In genomic region chr6:26383624-26384417, GRCh38 we compare ENCODE assay signal across 8 cellular contexts. TPM values are rescaled to one million over a fixed set of nuclear protein-coding genes. Genes with fewer than 3 reads are reported as not detected.
DNase-seq lines count a peak whose midpoint lies in the region; ATAC-seq and TF ChIP-seq lines count a peak whose summit lies in the region.

No MANE protein-coding gene starts in this region.

- H3K27ac ChIP-seq in KOPT-K1 (ENCODE audit: low read depth, low read length, poor library complexity, severe bottlenecking) (peak overlapping the region; percentile 61), osteoblast (ENCODE audit: low read depth, low read length) (peak overlapping the region; percentile 71)

- H3K36me3 Mint-ChIP-seq in activated CD8-positive, alpha-beta T cell treated with anti-CD3 and anti-CD28 coated beads for 36 hours (ENCODE audit: low read depth) = peaks cover 14% of the 10 kb centered on the region

- H3K4me1 Mint-ChIP-seq in activated CD8-positive, alpha-beta T cell treated with anti-CD3 and anti-CD28 coated beads for 36 hours (ENCODE audit: low read depth) = peaks cover 17% of the 10 kb centered on the region

- DNase-seq in NCI-H146 (lab: John Stamatoyannopoulos, UW) (peak; percentile 22), NCI-H146 treated with DMSO at 0.1 percent for 48 hours (lab: John Stamatoyannopoulos, UW; ENCODE audit: unreplicated experiment) (no peak), fibroblast of the aortic adventitia (ENCODE audit: low read depth) (peak; percentile 47), osteoblast (ENCODE audit: insufficient read length, low spot score, missing footprints) (no peak)
- DNase-seq in activated CD8-positive, alpha-beta T cell treated with anti-CD3 and anti-CD28 coated beads for 36 hours = peak; percentile 30

- ATAC-seq in activated CD8-positive, alpha-beta T cell treated with anti-CD3 and anti-CD28 coated beads for 36 hours = peak; percentile 42
- ATAC-seq in GM19397 (IDR thresholded peaks at IDR 0.05; ENCODE audit: unreplicated experiment) (no peak), HG02759 (IDR thresholded peaks at IDR 0.05; ENCODE audit: unreplicated experiment) (no peak)

- no peaks in the 10 kb centered on the region for H3K9me3 ChIP-seq in KOPT-K1 (ENCODE audit: insufficient read depth, low read length, poor library complexity, severe bottlenecking)
- H3K9me3 ChIP-seq in osteoblast (ENCODE audit: low read depth, low read length) = no peaks in the 10 kb centered on the region

- no peaks in the 10 kb centered on the region for H3K9me3 Mint-ChIP-seq in activated CD8-positive, alpha-beta T cell treated with anti-CD3 and anti-CD28 coated beads for 36 hours

- H3K4me2 ChIP-seq in osteoblast (ENCODE audit: insufficient read depth, low read length) = peak overlapping the region; percentile 80

- no peaks in the 10 kb centered on the region for H3K27me3 ChIP-seq in osteoblast (ENCODE audit: insufficient read depth, low read length)

- no peaks in the 10 kb centered on the region for H3K79me2 ChIP-seq in osteoblast (ENCODE audit: insufficient read depth, low read length)

- CTCF ChIA-PET in activated CD8-positive, alpha-beta T cell treated with anti-CD3 and anti-CD28 coated beads for 36 hours (lab: Charles Lee) = interaction anchor here (0.9 to 1.3 kb wide), 2 partner anchors 21 to 42 kb away, joined by 4 read pairs; no protein-coding TSS in a partner anchor

- H3K27ac Mint-ChIP-seq in activated CD8-positive, alpha-beta T cell treated with anti-CD3 and anti-CD28 coated beads for 36 hours = peak overlapping the region; percentile 99

- H3K4me1 ChIP-seq in osteoblast (ENCODE audit: insufficient read depth, low read length) = peaks cover 19% of the 10 kb centered on the region

- no peak for TF ChIP-seq CTCF in activated CD8-positive, alpha-beta T cell treated with anti-CD3 and anti-CD28 coated beads for 36 hours (IDR thresholded peaks at IDR 0.05)
- TF ChIP-seq CTCF in fibroblast of the aortic adventitia (IDR thresholded peaks at IDR 0.05; ENCODE audit: insufficient read depth, low read length) (no peak), osteoblast (IDR thresholded peaks at IDR 0.05; ENCODE audit: extremely low read depth, low read depth, low read length) (no peak)

- peak overlapping the region; percentile 77 for H3K4me3 ChIP-seq in fibroblast of the aortic adventitia (ENCODE audit: low read depth, low read length)
- peak overlapping the region; percentile 79 for H3K4me3 ChIP-seq in osteoblast (ENCODE audit: insufficient read depth, low read length)

- H3K27me3 Mint-ChIP-seq in activated CD8-positive, alpha-beta T cell treated with anti-CD3 and anti-CD28 coated beads for 36 hours = no peaks in the 10 kb centered on the region

- intact Hi-C loops in activated CD8-positive, alpha-beta T cell treated with anti-CD3 and anti-CD28 coated beads for 36 hours (cut with micrococcal nuclease) = no loop called here

- H4K20me1 ChIP-seq in osteoblast (ENCODE audit: insufficient read depth, low read length) = no peaks in the 10 kb centered on the region

- POLR2A ChIA-PET in activated CD8-positive, alpha-beta T cell treated with anti-CD3 and anti-CD28 coated beads for 36 hours (lab: Charles Lee) = interaction anchor here (1.0 to 1.9 kb wide), 3 partner anchors 11 to 32 kb away, joined by 3 to 4 read pairs (median 4); no protein-coding TSS in a partner anchor

- H3K4me3 Mint-ChIP-seq in activated CD8-positive, alpha-beta T cell treated with anti-CD3 and anti-CD28 coated beads for 36 hours = peak overlapping the region; percentile 94

- H3K36me3 ChIP-seq in KOPT-K1 (ENCODE audit: insufficient read depth, low read length) (no peaks in the 10 kb centered on the region), osteoblast (ENCODE audit: insufficient read depth, low read length) (no peaks in the 10 kb centered on the region)

- H2AFZ ChIP-seq in osteoblast (ENCODE audit: low read length) = peak overlapping the region; percentile 94

RNA-seq across cellular contexts. Expression of gene BTN2A2, which starts 0.9 kb away (rescaled TPM):
- total RNA-seq in activated CD8-positive, alpha-beta T cell treated with anti-CD3 and anti-CD28 coated beads for 36 hours = 10 to 100 TPM; 12.8 to 16.1 TPM
- total RNA-seq in fibroblast of the aortic adventitia (ENCODE audit: low replicate concordance) (7.5 and 10.2 TPM in 2 replicates), osteoblast (16.3 and 17.4 TPM in 2 replicates)

RNA-seq across cellular contexts. Expression of gene BTN3A1, which starts 18.3 kb away (rescaled TPM):
- 10 to 100 TPM; 32.7 to 34.0 TPM for total RNA-seq in activated CD8-positive, alpha-beta T cell treated with anti-CD3 and anti-CD28 coated beads for 36 hours
- total RNA-seq in fibroblast of the aortic adventitia (ENCODE audit: low replicate concordance) = 24.0 and 83.6 TPM in 2 replicates
- 25.3 and 26.2 TPM in 2 replicates for total RNA-seq in osteoblast

RNA-seq across cellular contexts. Expression of gene BTN3A2, which starts 18.8 kb away (rescaled TPM):
- total RNA-seq in activated CD8-positive, alpha-beta T cell treated with anti-CD3 and anti-CD28 coated beads for 36 hours = 10 to 100 TPM; 58.4 to 63.5 TPM
- total RNA-seq in fibroblast of the aortic adventitia (ENCODE audit: low replicate concordance) (19.2 and 26.3 TPM in 2 replicates), osteoblast (24.2 and 25.0 TPM in 2 replicates)

RNA-seq across cellular contexts. Expression of gene BTN3A3, which starts 56.5 kb away (rescaled TPM):
- total RNA-seq in activated CD8-positive, alpha-beta T cell treated with anti-CD3 and anti-CD28 coated beads for 36 hours = 10 to 100 TPM; 42.2 to 50.6 TPM
- total RNA-seq in fibroblast of the aortic adventitia (ENCODE audit: low replicate concordance) (17.7 and 20.5 TPM in 2 replicates), osteoblast (21.5 and 21.7 TPM in 2 replicates)

Comparison
In these comparisons a context has a peak if more than half of its experiments do, and no peak if none do; other contexts are left out.
1. DNase-seq: peak in NCI-H146 (single experiment), activated CD8-positive, alpha-beta T cell treated with anti-CD3 and anti-CD28 coated beads for 36 hours (single experiment) and fibroblast of the aortic adventitia (single experiment); none in NCI-H146 treated with DMSO at 0.1 percent for 48 hours (single experiment) and osteoblast (single experiment).